Comparison of ENCODE assay signal across 10 cellular contexts in genomic region chr2:177251165-177251542, GRCh38. TPM values are rescaled to one million over a fixed set of nuclear protein-coding genes. Genes with fewer than 3 reads are reported as not detected.
DNase-seq lines count a peak whose midpoint lies in the region; ATAC-seq and TF ChIP-seq lines count a peak whose summit lies in the region.
"Had no signal": no experiment of that assay in that cellular context is flagged by ENCODE, and none has a peak within 500 bp of the region (broad histone marks: within the 10 kb centered on the region; RNA-seq: fewer than 3 reads in every experiment).

No MANE protein-coding gene starts in this region.

- peaks cover 79% of the 10 kb centered on the region for H3K4me1 Mint-ChIP-seq in activated CD4-positive, alpha-beta T cell treated with anti-CD3 and anti-CD28 coated beads for 36 hours
- H3K4me1 Mint-ChIP-seq in activated naive CD8-positive, alpha-beta T cell treated with anti-CD3 and anti-CD28 coated beads for 36 hours = peaks cover 73% of the 10 kb centered on the region

- no peak for TF ChIP-seq EP300 in suprapubic skin (IDR thresholded peaks at IDR 0.05)

- CTCF ChIA-PET in activated CD4-positive, alpha-beta T cell treated with anti-CD3 and anti-CD28 coated beads for 36 hours (lab: Charles Lee) = interaction anchor here (0.7 to 2.7 kb wide), 4 partner anchors 9 to 86 kb away, joined by 3 to 16 read pairs (median 4); partner anchors contain the start of gene NFE2L2

- no peaks in the 10 kb centered on the region for H3K27me3 ChIP-seq in lower lobe of right lung (ENCODE audit: low read depth)
- no peaks in the 10 kb centered on the region for H3K27me3 ChIP-seq in suprapubic skin
- H3K27me3 ChIP-seq: foreskin keratinocyte had no signal

- no peak for TF ChIP-seq POLR2A in suprapubic skin (IDR thresholded peaks at IDR 0.05)

- WGBS in suprapubic skin = 92% methylated on average over 3 of the region's 3 CpGs

- H3K27ac ChIP-seq in lower lobe of right lung (peak overlapping the region; percentile 68), suprapubic skin (peak overlapping the region; percentile 71)
- H3K27ac ChIP-seq: foreskin keratinocyte had no signal

- no peaks in the 10 kb centered on the region for H3K27me3 Mint-ChIP-seq in activated CD4-positive, alpha-beta T cell treated with anti-CD3 and anti-CD28 coated beads for 36 hours
- H3K27me3 Mint-ChIP-seq in activated naive CD8-positive, alpha-beta T cell treated with anti-CD3 and anti-CD28 coated beads for 36 hours = no peaks in the 10 kb centered on the region

- H3K4me3 ChIP-seq in lower lobe of right lung = no peak overlapping the region
- no peak overlapping the region for H3K4me3 ChIP-seq in suprapubic skin

- H3K9me3 ChIP-seq in lower lobe of right lung (no peaks in the 10 kb centered on the region), suprapubic skin (no peaks in the 10 kb centered on the region)

- no peak overlapping the region for H3K4me3 Mint-ChIP-seq in activated CD4-positive, alpha-beta T cell treated with anti-CD3 and anti-CD28 coated beads for 36 hours
- peak overlapping the region; percentile 33 for H3K4me3 Mint-ChIP-seq in activated naive CD8-positive, alpha-beta T cell treated with anti-CD3 and anti-CD28 coated beads for 36 hours

- H3K9me3 Mint-ChIP-seq in activated CD4-positive, alpha-beta T cell treated with anti-CD3 and anti-CD28 coated beads for 36 hours (ENCODE audit: low read depth) = no peaks in the 10 kb centered on the region
- peaks cover 6% of the 10 kb centered on the region for H3K9me3 Mint-ChIP-seq in activated naive CD8-positive, alpha-beta T cell treated with anti-CD3 and anti-CD28 coated beads for 36 hours

- no peak for ATAC-seq in activated CD4-positive, alpha-beta T cell treated with anti-CD3 and anti-CD28 coated beads for 36 hours
- ATAC-seq in lower lobe of right lung = no peak
- ATAC-seq in HG03442 (IDR thresholded peaks at IDR 0.05; ENCODE audit: unreplicated experiment) = no peak

- TF ChIP-seq CTCF in lower lobe of right lung (IDR thresholded peaks at IDR 0.05) (no peak), suprapubic skin (IDR thresholded peaks at IDR 0.05) (no peak)

- peak overlapping the region; percentile 86 for H3K27ac Mint-ChIP-seq in activated CD4-positive, alpha-beta T cell treated with anti-CD3 and anti-CD28 coated beads for 36 hours
- peak overlapping the region; percentile 89 for H3K27ac Mint-ChIP-seq in activated naive CD8-positive, alpha-beta T cell treated with anti-CD3 and anti-CD28 coated beads for 36 hours

- no peak for DNase-seq in activated CD4-positive, alpha-beta T cell treated with anti-CD3 and anti-CD28 coated beads for 36 hours
- DNase-seq in activated CD4-positive, alpha-beta T cell treated with anti-CD3 and anti-CD28 coated beads, Interleukin-2, amount 50 U/mL, for 48 hours = no peak
- no peak for DNase-seq in activated naive CD8-positive, alpha-beta T cell treated with anti-CD3 and anti-CD28 coated beads for 36 hours
- DNase-seq in lower lobe of right lung = no peak
- DNase-seq in suprapubic skin (ENCODE audit: low spot score in 2 of 2) = no peak
- DNase-seq in NCI-H2196 (lab: John Stamatoyannopoulos, UW; ENCODE audit: unreplicated experiment) = no peak
- DNase-seq in NK-92 (lab: John Stamatoyannopoulos, UW; ENCODE audit: unreplicated experiment) = no peak
- DNase-seq: amygdala, foreskin keratinocyte had no signal

- POLR2A ChIA-PET in activated CD4-positive, alpha-beta T cell treated with anti-CD3 and anti-CD28 coated beads for 36 hours (lab: Charles Lee) = interaction anchor here (1.4 kb wide), 1 partner anchor 13 kb away, joined by 10 read pairs; no protein-coding TSS in a partner anchor

- H3K36me3 Mint-ChIP-seq in activated CD4-positive, alpha-beta T cell treated with anti-CD3 and anti-CD28 coated beads for 36 hours (ENCODE audit: low read depth) = peaks cover 52% of the 10 kb centered on the region
- peaks cover 58% of the 10 kb centered on the region for H3K36me3 Mint-ChIP-seq in activated naive CD8-positive, alpha-beta T cell treated with anti-CD3 and anti-CD28 coated beads for 36 hours

- no peaks in the 10 kb centered on the region for H3K36me3 ChIP-seq in lower lobe of right lung
- H3K36me3 ChIP-seq in suprapubic skin = peaks cover 6% of the 10 kb centered on the region

- intact Hi-C loops in activated CD4-positive, alpha-beta T cell treated with anti-CD3 and anti-CD28 coated beads for 36 hours (cut with DNase I, micrococcal nuclease) = no loop called here
- intact Hi-C loops in lower lobe of right lung (cut with DNase I) = no loop called here

- H3K4me1 ChIP-seq in lower lobe of right lung = peaks cover 99% of the 10 kb centered on the region
- H3K4me1 ChIP-seq in suprapubic skin = peaks cover 87% of the 10 kb centered on the region

RNA-seq across cellular contexts. Expression of gene NFE2L2, which starts 13.4 kb away (rescaled TPM):
- total RNA-seq in activated CD4-positive, alpha-beta T cell treated with anti-CD3 and anti-CD28 coated beads for 36 hours = 10 to 100 TPM; 56.6 to 81.5 TPM
- 10 to 100 TPM; 68.3 to 70.3 TPM for total RNA-seq in activated naive CD8-positive, alpha-beta T cell treated with anti-CD3 and anti-CD28 coated beads for 36 hours
- 105 TPM for total RNA-seq in lower lobe of right lung
- total RNA-seq in suprapubic skin = 100 to 1,000 TPM; 130 to 180 (median 160) TPM

RNA-seq across cellular contexts. Expression of gene HNRNPA3, which starts 38.6 kb away (rescaled TPM):
- total RNA-seq in activated CD4-positive, alpha-beta T cell treated with anti-CD3 and anti-CD28 coated beads for 36 hours = 100 to 1,000 TPM; 200 to 290 TPM
- 100 to 1,000 TPM; 253 to 254 TPM for total RNA-seq in activated naive CD8-positive, alpha-beta T cell treated with anti-CD3 and anti-CD28 coated beads for 36 hours
- 132 TPM for total RNA-seq in lower lobe of right lung
- 10 to 100 TPM; 37.8 to 99.9 (median 43.8) TPM for total RNA-seq in suprapubic skin
